In genomic region chr16:78376452-78376851, GRCh38 we compare ENCODE assay signal across 24 cellular contexts.
A peak's percentile ranks its signal among the peaks of the same experiment; 100 is the strongest.
DNase-seq lines count a peak whose midpoint lies in the region; ATAC-seq and TF ChIP-seq lines count a peak whose summit lies in the region.
"Had no signal": no experiment of that assay in that cellular context is flagged by ENCODE, and none has a peak within 500 bp of the region (broad histone marks: within the 10 kb centered on the region; RNA-seq: fewer than 3 reads in every experiment).

No MANE protein-coding gene starts in this region.

- no peaks in the 10 kb centered on the region for H3K36me3 Mint-ChIP-seq in mesothelial cell of epicardium
- no peaks in the 10 kb centered on the region for H3K36me3 Mint-ChIP-seq in effector memory CD8-positive, alpha-beta T cell (ENCODE audit: insufficient read depth)

- H2AFZ ChIP-seq in MM.1S (ENCODE audit: low read length), result no peak overlapping the region

- peaks cover 18% of the 10 kb centered on the region for H3K4me1 Mint-ChIP-seq in mesothelial cell of epicardium
- peaks cover 0 to 1% of the 10 kb centered on the region in 2 donors for H3K4me1 Mint-ChIP-seq in effector memory CD8-positive, alpha-beta T cell (ENCODE audit: low read depth in 2 of 2)
- H3K4me1 Mint-ChIP-seq: B cell; CD8-positive, alpha-beta memory T cell had no signal

- H3K27ac ChIP-seq in right cardiac atrium (ENCODE audit: low read length), result no peak overlapping the region
- no peak overlapping the region for H3K27ac ChIP-seq in psoas muscle
- no peak overlapping the region for H3K27ac ChIP-seq in MM.1S (ENCODE audit: low read length)
- H3K27ac ChIP-seq: 22Rv1, C4-2B, SK-N-MC had no signal

- no peaks in the 10 kb centered on the region for H3K4me1 ChIP-seq in right cardiac atrium (ENCODE audit: control insufficient read depth, insufficient read depth, low read length)
- H3K4me1 ChIP-seq in psoas muscle, result peaks cover 3% of the 10 kb centered on the region
- H3K4me1 ChIP-seq in MM.1S (ENCODE audit: low read length), result no peaks in the 10 kb centered on the region

- H3F3A ChIP-seq in MM.1S (ENCODE audit: insufficient read depth, low read length), result no peaks in the 10 kb centered on the region

- no peak for TF ChIP-seq CTCF in mesothelial cell of epicardium (IDR thresholded peaks at IDR 0.05; ENCODE audit: unreplicated experiment)
- TF ChIP-seq CTCF in psoas muscle (IDR thresholded peaks at IDR 0.05), result no peak
- TF ChIP-seq CTCF in MM.1S (IDR thresholded peaks at IDR 0.05; ENCODE audit: low read length), result no peak

- H3K79me2 ChIP-seq in MM.1S (ENCODE audit: low read length), result no peaks in the 10 kb centered on the region

- H3K27me3 ChIP-seq in right cardiac atrium (ENCODE audit: control insufficient read depth, insufficient read depth), result no peaks in the 10 kb centered on the region
- no peaks in the 10 kb centered on the region for H3K27me3 ChIP-seq in psoas muscle (ENCODE audit: insufficient read depth in 3 of 3, low read length in 2 of 3)
- no peaks in the 10 kb centered on the region for H3K27me3 ChIP-seq in MM.1S (replicated peaks; ENCODE audit: insufficient read depth, low read length)

- ATAC-seq in right cardiac atrium (peak; percentile 23 to 26), Right ventricle myocardium superior (ENCODE audit: poor library complexity) (no peak), psoas muscle (peak; percentile 45 to 67 (median 58))
- no peak for ATAC-seq in effector memory CD8-positive, alpha-beta T cell (replicated peaks)

- no peaks in the 10 kb centered on the region for H3K9me2 ChIP-seq in MM.1S (replicated peaks; ENCODE audit: insufficient read depth, low read length)

- DNase-seq in right cardiac atrium (no peak), Right ventricle myocardium superior (no peak), mesothelial cell of epicardium (ENCODE audit: low spot score in 2 of 2, unreplicated experiment in 2 of 2) (no peak), psoas muscle (no peak), MM.1S (no peak), NCI-H2196 (lab: John Stamatoyannopoulos, UW; ENCODE audit: unreplicated experiment) (no peak), NOMO-1 treated with DMSO at 0.1 percent for 48 hours (lab: John Stamatoyannopoulos, UW; ENCODE audit: unreplicated experiment) (no peak)
- no peak for DNase-seq in effector memory CD8-positive, alpha-beta T cell
- DNase-seq: CD8-positive, alpha-beta memory T cell; DMS153; H7; KG1; NCI-H1048; NCI-H1417; NCI-H1694; NCI-H2029 treated with DMSO at 0.1 percent for 48 hours; NCI-H2227 treated with DMSO at 0.1 percent for 48 hours; NCI-H526 treated with DMSO at 0.1 percent for 48 hours; RPMI8226; SHP77 treated with DMSO at 0.1 percent for 48 hours had no signal

- H3K9ac ChIP-seq in MM.1S (ENCODE audit: low read length), result no peak overlapping the region

- intact Hi-C loops in right cardiac atrium (cut with DNase I), result no loop called here
- intact Hi-C loops in Right ventricle myocardium superior (cut with DNase I), result no loop called here
- intact Hi-C loops in psoas muscle (cut with DNase I), result no loop called here

- H3K9me3 ChIP-seq in right cardiac atrium (ENCODE audit: control insufficient read depth, low read length) (no peaks in the 10 kb centered on the region), psoas muscle (no peaks in the 10 kb centered on the region), MM.1S (replicated peaks; ENCODE audit: insufficient read depth, low read length) (no peaks in the 10 kb centered on the region)

- WGBS in right cardiac atrium, result 39% methylated on average over 4 of the region's 4 CpGs
- 27 to 57% (median 55%) methylated on average over 4 of the region's 4 CpGs for WGBS in psoas muscle, 3 donors

- H3K27ac Mint-ChIP-seq in mesothelial cell of epicardium, result peak overlapping the region; percentile 87
- no peak overlapping the region for H3K27ac Mint-ChIP-seq in effector memory CD8-positive, alpha-beta T cell
- H3K27ac Mint-ChIP-seq: B cell; CD8-positive, alpha-beta memory T cell had no signal

- H4K20me1 ChIP-seq in MM.1S (ENCODE audit: insufficient read depth, low read length), result no peaks in the 10 kb centered on the region

- peaks cover 7% of the 10 kb centered on the region for H3K9me3 Mint-ChIP-seq in mesothelial cell of epicardium
- no peaks in the 10 kb centered on the region for H3K9me3 Mint-ChIP-seq in effector memory CD8-positive, alpha-beta T cell

- H3K4me3 ChIP-seq in right cardiac atrium (ENCODE audit: low read length), result no peak overlapping the region
- no peak overlapping the region for H3K4me3 ChIP-seq in psoas muscle
- H3K4me3 ChIP-seq in MM.1S (ENCODE audit: low read length), result no peak overlapping the region
- H3K4me3 ChIP-seq: SK-N-MC had no signal

- no peaks in the 10 kb centered on the region for H3K27me3 Mint-ChIP-seq in mesothelial cell of epicardium (ENCODE audit: low read depth)
- H3K27me3 Mint-ChIP-seq in effector memory CD8-positive, alpha-beta T cell, result no peaks in the 10 kb centered on the region
- H3K27me3 Mint-ChIP-seq: B cell; CD8-positive, alpha-beta memory T cell had no signal

- no peaks in the 10 kb centered on the region for H3K36me3 ChIP-seq in psoas muscle (ENCODE audit: insufficient read depth in 1 of 2, low read depth in 1 of 2)
- no peaks in the 10 kb centered on the region for H3K36me3 ChIP-seq in MM.1S (replicated peaks; ENCODE audit: insufficient read depth, low read length)

- H3K4me3 Mint-ChIP-seq in mesothelial cell of epicardium, result no peak overlapping the region
- no peak overlapping the region for H3K4me3 Mint-ChIP-seq in effector memory CD8-positive, alpha-beta T cell
- H3K4me3 Mint-ChIP-seq: B cell; CD8-positive, alpha-beta memory T cell had no signal

- no peak overlapping the region for H3K4me2 ChIP-seq in MM.1S (ENCODE audit: low read depth, low read length)

Comparison
In these comparisons a context has a peak if more than half of its experiments do, and no peak if none do; other contexts are left out.
1. ATAC-seq: peak in right cardiac atrium (2 of 2) and psoas muscle (4 of 4); none in Right ventricle myocardium superior (single experiment) and effector memory CD8-positive, alpha-beta T cell (single experiment).